ENCODE assay signal across 8 cellular contexts in genomic region chr3:117526485-117527079, GRCh38.
A peak's percentile ranks its signal among the peaks of the same experiment; 100 is the strongest.
DNase-seq lines count a peak whose midpoint lies in the region; ATAC-seq and TF ChIP-seq lines count a peak whose summit lies in the region.

No MANE protein-coding gene starts in this region.

- in situ Hi-C loops in HAP-1 (cut with MboI; ENCODE audit: low sequenced_read_pairs) = loop anchor here (25.0 kb wide), 2 partner anchors 514 to 664 kb away; no protein-coding TSS in a partner anchor
- in situ Hi-C loops in gastrocnemius medialis (cut with MboI; ENCODE audit: low sequenced_read_pairs in 4 of 4) = no loop called here

- TF ChIP-seq POLR2A in Peyer's patch (IDR thresholded peaks at IDR 0.05) = no peak
- TF ChIP-seq POLR2A in gastrocnemius medialis (IDR thresholded peaks at IDR 0.05) = no peak

- peak; percentile 17 for DNase-seq in DMS 273 treated with DMSO at 0.1 percent for 48 hours (lab: John Stamatoyannopoulos, UW)
- DNase-seq in HAP-1 (ENCODE audit: low spot score in 2 of 2) = peak; percentile 27 to 62
- DNase-seq in Peyer's patch = no peak
- peak; percentile 66 for DNase-seq in fibroblast of the aortic adventitia (ENCODE audit: low read depth)
- DNase-seq in gastrocnemius medialis = no peak
- no peak for DNase-seq in NCI-H2029 (lab: John Stamatoyannopoulos, UW)

- peak; percentile 14 to 52 (median 42) for TF ChIP-seq CTCF in Peyer's patch (IDR thresholded peaks at IDR 0.05)
- TF ChIP-seq CTCF in fibroblast of the aortic adventitia (IDR thresholded peaks at IDR 0.05; ENCODE audit: insufficient read depth, low read length) = peak; percentile 67
- TF ChIP-seq CTCF in gastrocnemius medialis (IDR thresholded peaks at IDR 0.05 in 4 of 5, conservative IDR thresholded peaks at IDR 0.05 in 1 of 5) = peak in 4 of 5 experiments; percentile 10 to 35 (median 24)

- ATAC-seq in gastrocnemius medialis (no peak), GM21717 (IDR thresholded peaks at IDR 0.05; ENCODE audit: unreplicated experiment) (no peak), HG02642 (IDR thresholded peaks at IDR 0.05; ENCODE audit: poor library complexity, unreplicated experiment) (no peak)

- H3K27me3 ChIP-seq in HAP-1 (ENCODE audit: low read depth) = peaks cover under 1% of the 10 kb centered on the region; the same call in 1 of the 2 replicates
- H3K27me3 ChIP-seq in Peyer's patch = no peaks in the 10 kb centered on the region
- no peaks in the 10 kb centered on the region for H3K27me3 ChIP-seq in gastrocnemius medialis

- H3K36me3 ChIP-seq in HAP-1 (replicated peaks) = no peaks in the 10 kb centered on the region
- H3K36me3 ChIP-seq in Peyer's patch = no peaks in the 10 kb centered on the region
- H3K36me3 ChIP-seq in gastrocnemius medialis = no peaks in the 10 kb centered on the region

- H3K4me3 ChIP-seq in HAP-1 (no peak overlapping the region), Peyer's patch (no peak overlapping the region), fibroblast of the aortic adventitia (ENCODE audit: low read depth, low read length) (no peak overlapping the region), gastrocnemius medialis (no peak overlapping the region)

- H3K27ac ChIP-seq in Peyer's patch (no peak overlapping the region), gastrocnemius medialis (no peak overlapping the region)

- H3K4me1 ChIP-seq in HAP-1 (no peaks in the 10 kb centered on the region), Peyer's patch (no peaks in the 10 kb centered on the region), gastrocnemius medialis (no peaks in the 10 kb centered on the region)

- intact Hi-C loops in gastrocnemius medialis (cut with DNase I; ENCODE audit: low total_unique reads) = no loop called here

- H3K9me3 ChIP-seq in HAP-1 (no peaks in the 10 kb centered on the region), Peyer's patch (no peaks in the 10 kb centered on the region), gastrocnemius medialis (no peaks in the 10 kb centered on the region)

Comparison
In these comparisons a context has a peak if more than half of its experiments do, and no peak if none do; other contexts are left out.
1. DNase-seq: peak in DMS 273 treated with DMSO at 0.1 percent for 48 hours (single experiment), HAP-1 (2 of 2) and fibroblast of the aortic adventitia (single experiment); none in Peyer's patch (0 of 3), gastrocnemius medialis (0 of 2) and NCI-H2029 (single experiment).
2. Peak in every context shown above with its lines, with median percentiles within 50 percentile points of each other: CTCF ChIP-seq.